Comparison of ENCODE assay signal across 14 cellular contexts in genomic region chr22:37234736-37235711, GRCh38. TPM values are rescaled to one million over a fixed set of nuclear protein-coding genes. Genes with fewer than 3 reads are reported as not detected.
DNase-seq lines count a peak whose midpoint lies in the region; ATAC-seq and TF ChIP-seq lines count a peak whose summit lies in the region.
"Had no signal": no experiment of that assay in that cellular context is flagged by ENCODE, and none has a peak within 500 bp of the region (broad histone marks: within the 10 kb centered on the region; RNA-seq: fewer than 3 reads in every experiment).

No MANE protein-coding gene starts in this region.

- H3K4me1 Mint-ChIP-seq in activated naive CD8-positive, alpha-beta T cell treated with anti-CD3 and anti-CD28 coated beads, Interleukin-2, amount 50 U/mL, for 24 hours, result peaks cover 99% of the 10 kb centered on the region

- no peaks in the 10 kb centered on the region for H3K9me3 Mint-ChIP-seq in activated naive CD8-positive, alpha-beta T cell treated with anti-CD3 and anti-CD28 coated beads, Interleukin-2, amount 50 U/mL, for 24 hours

- POLR2A ChIA-PET in PC-3 (lab: Charles Lee; ENCODE audit: unreplicated experiment), result no interaction called here

- H4K20me1 ChIP-seq in Karpas-422 (ENCODE audit: insufficient read depth, low read depth, low read length) (peaks cover 55% of the 10 kb centered on the region), PC-3 (ENCODE audit: low read length) (no peaks in the 10 kb centered on the region)

- ATAC-seq in activated naive CD8-positive, alpha-beta T cell treated with anti-CD3 and anti-CD28 coated beads, Interleukin-2, amount 50 U/mL, for 24 hours, result no peak
- ATAC-seq in PC-3 (no peak), GM21529 (IDR thresholded peaks at IDR 0.05; ENCODE audit: unreplicated experiment) (no peak)

- H3K36me3 Mint-ChIP-seq in activated naive CD8-positive, alpha-beta T cell treated with anti-CD3 and anti-CD28 coated beads, Interleukin-2, amount 50 U/mL, for 24 hours (ENCODE audit: low read depth), result peaks cover 72% of the 10 kb centered on the region
- H3K36me3 Mint-ChIP-seq: brain had no signal

- no peaks in the 10 kb centered on the region for H3F3A ChIP-seq in PC-3 (ENCODE audit: low read length, unreplicated experiment)

- peak overlapping the region; percentile 96 for H3K27ac Mint-ChIP-seq in activated naive CD8-positive, alpha-beta T cell treated with anti-CD3 and anti-CD28 coated beads, Interleukin-2, amount 50 U/mL, for 24 hours

- H3K27me3 Mint-ChIP-seq in activated naive CD8-positive, alpha-beta T cell treated with anti-CD3 and anti-CD28 coated beads, Interleukin-2, amount 50 U/mL, for 24 hours, result no peaks in the 10 kb centered on the region

- H3K4me1 ChIP-seq in Karpas-422 (ENCODE audit: low read length) (peaks cover 99% of the 10 kb centered on the region), PC-3 (ENCODE audit: insufficient read depth, low read length) (peaks cover 11% of the 10 kb centered on the region)
- H3K4me1 ChIP-seq: SJCRH30 had no signal

- TF ChIP-seq CTCF in PC-3 (conservative IDR thresholded peaks at IDR 0.05; ENCODE audit: low read depth, low read length), result no peak

- no peaks in the 10 kb centered on the region for H3K27me3 ChIP-seq in Karpas-422 (ENCODE audit: low read length)
- H3K27me3 ChIP-seq in PC-3 (ENCODE audit: low read length), result no peaks in the 10 kb centered on the region
- H3K27me3 ChIP-seq: testis had no signal

- intact Hi-C loops in posterior vena cava (cut with DNase I) (no loop called here), PC-3 (cut with micrococcal nuclease) (no loop called here)

- peaks cover 31% of the 10 kb centered on the region for H3K36me3 ChIP-seq in Karpas-422 (ENCODE audit: insufficient read depth, low read length)
- peaks cover 5% of the 10 kb centered on the region; the same call in 1 of the 2 replicates for H3K36me3 ChIP-seq in PC-3 (ENCODE audit: low read depth, low read length)
- H3K36me3 ChIP-seq: SJCRH30 had no signal

- peak overlapping the region; percentile 97 for H3K27ac ChIP-seq in Karpas-422 (ENCODE audit: low read length)
- no peak overlapping the region for H3K27ac ChIP-seq in PC-3 (ENCODE audit: low read length)
- H3K27ac ChIP-seq: SJCRH30, testis had no signal

- DNase-seq in activated CD4-positive, alpha-beta T cell treated with anti-CD3 and anti-CD28 coated beads for 4 hours, result peak; percentile 11 to 18
- DNase-seq in activated CD4-positive, alpha-beta T cell treated with anti-CD3 and anti-CD28 coated beads, Interleukin-2, amount 50 U/mL, for 48 hours, result no peak
- DNase-seq in Karpas-422, result peak; percentile 80
- no peak for DNase-seq in activated naive CD8-positive, alpha-beta T cell treated with anti-CD3 and anti-CD28 coated beads, Interleukin-2, amount 50 U/mL, for 24 hours
- peak; percentile 44 for DNase-seq in posterior vena cava (ENCODE audit: low spot score)
- DNase-seq in PC-3, result no peak
- DNase-seq in NCI-H2171 treated with DMSO at 0.1 percent for 48 hours (lab: John Stamatoyannopoulos, UW), result no peak
- DNase-seq: NCI-H1048, SJCRH30, testis had no signal

- H3K4me2 ChIP-seq in Karpas-422 (ENCODE audit: low read depth, low read length, poor library complexity, severe bottlenecking) (peak overlapping the region; percentile 58), PC-3 (ENCODE audit: low read length) (no peak overlapping the region)

- no peaks in the 10 kb centered on the region for H3K9me3 ChIP-seq in Karpas-422 (ENCODE audit: low read length)
- no peaks in the 10 kb centered on the region for H3K9me3 ChIP-seq in PC-3 (ENCODE audit: low read length)
- H3K9me3 ChIP-seq: SJCRH30, testis had no signal

- H3K4me3 ChIP-seq in Karpas-422 (ENCODE audit: low read length), result peak overlapping the region; percentile 30; the same call in 1 of the 2 replicates
- H3K4me3 ChIP-seq in PC-3 (ENCODE audit: low read length), result no peak overlapping the region
- H3K4me3 ChIP-seq: SJCRH30, testis had no signal

- H3K9me2 ChIP-seq in Karpas-422 (replicated peaks; ENCODE audit: insufficient read depth, low read length) (no peaks in the 10 kb centered on the region), PC-3 (replicated peaks; ENCODE audit: low read length) (no peaks in the 10 kb centered on the region)

- CTCF ChIA-PET in PC-3 (lab: Charles Lee), result no interaction called here

- H3K79me2 ChIP-seq in Karpas-422 (ENCODE audit: low read length) (no peaks in the 10 kb centered on the region), PC-3 (ENCODE audit: low read length) (no peaks in the 10 kb centered on the region)

- H2AFZ ChIP-seq in Karpas-422 (ENCODE audit: low read length) (no peak overlapping the region), PC-3 (ENCODE audit: low read length) (no peak overlapping the region)

- no TSS peak for BruUV-seq in PC-3 (replicated peaks; lab: Mats Ljungman, UMichigan)

- H3K9ac ChIP-seq in Karpas-422 (ENCODE audit: low read length) (peak overlapping the region; percentile 46), PC-3 (ENCODE audit: low read length) (no peak overlapping the region)

- H3K4me3 Mint-ChIP-seq in activated naive CD8-positive, alpha-beta T cell treated with anti-CD3 and anti-CD28 coated beads, Interleukin-2, amount 50 U/mL, for 24 hours, result peak overlapping the region; percentile 90
- H3K4me3 Mint-ChIP-seq: brain had no signal

RNA-seq across cellular contexts. Expression of gene RAC2, which starts 9.0 kb away (rescaled TPM):
- total RNA-seq in Karpas-422 (2014; rRNA removed; shearing (Covaris generic); ENCODE audit: low replicate concordance), result 251 and 294 TPM in 2 replicates
- total RNA-seq in posterior vena cava (10 to 100 TPM; 12.9 to 17.5 TPM), PC-3 (2014; rRNA removed) (50.5 and 54.5 TPM in 2 replicates)
- total RNA-seq: SJCRH30 had no signal

RNA-seq across cellular contexts. Expression of gene SSTR3, which starts 22.7 kb away (rescaled TPM):
- not detected in 2 replicates for total RNA-seq in Karpas-422 (2014; rRNA removed; shearing (Covaris generic); ENCODE audit: low replicate concordance)
- total RNA-seq in posterior vena cava (not detected), PC-3 (2014; rRNA removed) (0.55 TPM in 1 of 2 replicates, not detected in the other)
- total RNA-seq: Daoy, pulmonary artery endothelial cell, SJCRH30 had no signal

RNA-seq across cellular contexts. Expression of gene C1QTNF6, which starts 47.0 kb away (rescaled TPM):
- 1.7 and 2.7 TPM in 2 replicates for total RNA-seq in Karpas-422 (2014; rRNA removed; shearing (Covaris generic); ENCODE audit: low replicate concordance)
- total RNA-seq in posterior vena cava (1 to 10 TPM; 1.8 to 6.3 TPM), PC-3 (2014; rRNA removed) (3.8 and 5.5 TPM in 2 replicates)

RNA-seq across cellular contexts. Expression of gene CYTH4, which starts 47.3 kb away (rescaled TPM):
- total RNA-seq in Karpas-422 (2014; rRNA removed; shearing (Covaris generic); ENCODE audit: low replicate concordance), result 11.1 and 12.6 TPM in 2 replicates
- total RNA-seq in posterior vena cava (10 to 100 TPM; 20.7 to 31.7 TPM), PC-3 (2014; rRNA removed) (1.9 and 4.6 TPM in 2 replicates)
- total RNA-seq: SJCRH30 had no signal

Comparison
In these comparisons a context has a peak if more than half of its experiments do, and no peak if none do; other contexts are left out.
1. DNase-seq: peak in activated CD4-positive, alpha-beta T cell treated with anti-CD3 and anti-CD28 coated beads for 4 hours (2 of 2), Karpas-422 (single experiment) and posterior vena cava (single experiment); none in activated CD4-positive, alpha-beta T cell treated with anti-CD3 and anti-CD28 coated beads, Interleukin-2, amount 50 U/mL, for 48 hours (0 of 2), activated naive CD8-positive, alpha-beta T cell treated with anti-CD3 and anti-CD28 coated beads, Interleukin-2, amount 50 U/mL, for 24 hours (single experiment), PC-3 (single experiment) and NCI-H2171 treated with DMSO at 0.1 percent for 48 hours (single experiment).